9 cellular contexts compared by ENCODE assay signal in the genomic region with DNA sequence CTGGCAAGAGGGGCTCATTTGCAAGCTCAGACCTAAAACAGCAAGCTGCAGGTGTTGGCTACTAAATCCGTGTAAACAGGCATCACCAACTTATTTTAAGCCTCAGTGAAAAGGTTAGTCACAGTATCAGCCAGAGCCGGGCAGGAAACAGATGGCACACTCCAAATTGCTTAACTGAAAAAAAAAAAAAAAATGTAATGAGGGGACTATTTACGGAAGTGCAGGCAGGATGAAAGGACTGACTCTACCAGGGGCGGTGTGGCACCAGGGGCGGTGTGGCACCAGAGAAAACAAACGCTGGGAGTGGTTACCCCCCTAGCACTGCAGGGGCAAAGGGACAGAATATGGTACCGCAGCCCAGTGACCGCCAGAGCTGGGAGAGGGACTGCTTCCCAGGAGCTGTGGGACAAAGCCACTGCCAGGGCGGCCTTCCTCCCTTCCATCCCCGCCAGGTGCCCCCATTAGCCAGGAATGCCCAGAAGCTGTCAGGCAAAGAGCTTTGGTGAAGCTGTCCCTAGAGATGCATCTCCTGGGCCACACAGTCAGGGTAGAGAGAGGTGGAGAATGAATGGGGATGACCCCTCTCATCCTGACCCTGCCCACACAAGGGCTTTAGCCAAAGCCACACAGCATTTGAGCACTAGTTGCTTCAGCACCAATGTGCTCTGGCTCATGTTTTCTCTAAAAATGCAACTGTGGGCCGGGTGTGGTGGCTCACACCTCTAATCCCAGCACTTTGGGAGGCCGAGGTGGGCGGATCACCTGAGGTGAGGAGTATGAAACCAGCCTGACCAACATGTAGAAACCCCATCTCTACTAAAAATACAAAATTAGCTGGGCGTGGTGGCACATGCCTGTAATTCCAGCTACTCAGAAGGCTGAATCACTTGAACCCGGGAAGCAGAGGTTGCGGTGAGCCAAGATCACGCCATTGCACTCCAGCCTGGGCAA. TPM values are rescaled to one million over a fixed set of nuclear protein-coding genes. Genes with fewer than 3 reads are reported as not detected.
DNase-seq lines count a peak whose midpoint lies in the region; ATAC-seq, FAIRE-seq and TF ChIP-seq lines count a peak whose summit lies in the region.
"Had no signal": no experiment of that assay in that cellular context is flagged by ENCODE, and none has a peak within 500 bp of the region (broad histone marks: within the 10 kb centered on the region; RNA-seq: fewer than 3 reads in every experiment).

No MANE protein-coding gene starts in this region.

- no peak overlapping the region for H3K4me3 Mint-ChIP-seq in CD8-positive, alpha-beta T cell

- H3K27me3 Mint-ChIP-seq in CD8-positive, alpha-beta T cell (ENCODE audit: low read depth), result no peaks in the 10 kb centered on the region

- H3K27me3 ChIP-seq in CD8-positive, alpha-beta T cell (ENCODE audit: insufficient read depth, low read length), result no peaks in the 10 kb centered on the region
- H3K27me3 ChIP-seq in neutrophil, result no peaks in the 10 kb centered on the region
- H3K27me3 ChIP-seq: dorsolateral prefrontal cortex had no signal

- in situ Hi-C loops in ACHN (cut with HindIII; ENCODE audit: low pct_ligation_motif_present, low pct_unique_long_range_greater_than_20kb, low sequenced_read_pairs), result no loop called here

- H3K4me1 Mint-ChIP-seq in CD8-positive, alpha-beta T cell (ENCODE audit: low read depth), result peaks cover 20% of the 10 kb centered on the region

- H3K27ac ChIP-seq in CD8-positive, alpha-beta T cell (ENCODE audit: low read depth, low read length), result no peak overlapping the region
- H3K27ac ChIP-seq in neutrophil, result peak overlapping the region; percentile 46

- no peak for TF ChIP-seq CTCF in CD8-positive, alpha-beta T cell (IDR thresholded peaks at IDR 0.05)
- TF ChIP-seq CTCF in cardiac fibroblast (IDR thresholded peaks at IDR 0.05; ENCODE audit: low read depth, low read length) (no peak), neutrophil (IDR thresholded peaks at IDR 0.05) (no peak)

- H3K36me3 ChIP-seq in CD8-positive, alpha-beta T cell (ENCODE audit: insufficient read depth, low read length), result no peaks in the 10 kb centered on the region
- H3K36me3 ChIP-seq in neutrophil, result no peaks in the 10 kb centered on the region

- CTCF ChIA-PET in CD8-positive, alpha-beta T cell (lab: Charles Lee), result interaction anchor here (0.8 to 2.4 kb wide), 7 partner anchors 9 to 397 kb away, joined by 3 to 7 read pairs (median 3); partner anchors contain the start of genes GFOD1 and RNF182

- FAIRE-seq in GM19239 (lab: Jason Lieb, UNC), result no peak

- peaks cover 16% of the 10 kb centered on the region for H3K4me1 ChIP-seq in CD8-positive, alpha-beta T cell (ENCODE audit: insufficient read depth, low read length)
- H3K4me1 ChIP-seq in neutrophil (ENCODE audit: control insufficient read depth in 1 of 2, insufficient read depth in 1 of 2, low read depth in 1 of 2, low read length in 1 of 2), result peaks cover 12 to 19% of the 10 kb centered on the region in 2 experiments

- no peaks in the 10 kb centered on the region for H3K36me3 Mint-ChIP-seq in CD8-positive, alpha-beta T cell

- POLR2A ChIA-PET in CD8-positive, alpha-beta T cell (lab: Charles Lee), result interaction anchor here (0.6 to 1.7 kb wide), 4 partner anchors 14 to 212 kb away, joined by 3 to 5 read pairs (median 4); partner anchors contain the start of genes NOL7 and SIRT5

- ATAC-seq in CD8-positive, alpha-beta T cell, result peak; percentile 94
- peak; percentile 73 for ATAC-seq in HG03342 (IDR thresholded peaks at IDR 0.05; ENCODE audit: unreplicated experiment)

- intact Hi-C loops in CD8-positive, alpha-beta T cell (cut with DNase I, micrococcal nuclease), result loop anchor here in 1 of 2 experiments (1.0 to 2.0 kb wide), 4 partner anchors 11 to 73 kb away; partner anchors contain the start of genes GFOD1 and SIRT5

- DNase-seq in CD8-positive, alpha-beta T cell, result peak in 6 of 7 experiments; percentile 19 to 75 (median 46)
- DNase-seq in GM19239 (ENCODE audit: insufficient read length, low spot score) (peak; percentile 33), NCI-H774 (lab: John Stamatoyannopoulos, UW) (peak; percentile 56), cardiac fibroblast (ENCODE audit: low read depth in 2 of 2) (peak; percentile 13 to 40), midbrain (lab: John Stamatoyannopoulos, UW) (no peak), ACHN (no peak)

- peak overlapping the region; percentile 25 for H3K27ac Mint-ChIP-seq in CD8-positive, alpha-beta T cell

- H3K9me3 ChIP-seq in CD8-positive, alpha-beta T cell (ENCODE audit: low read length), result no peaks in the 10 kb centered on the region
- no peaks in the 10 kb centered on the region for H3K9me3 ChIP-seq in neutrophil

- H3K9me3 Mint-ChIP-seq in CD8-positive, alpha-beta T cell, result no peaks in the 10 kb centered on the region

- no peak overlapping the region for H3K4me3 ChIP-seq in CD8-positive, alpha-beta T cell (ENCODE audit: low read depth, low read length)
- no peak overlapping the region for H3K4me3 ChIP-seq in cardiac fibroblast (replicated peaks in 1 of 2; ENCODE audit: low read depth in 2 of 2, low read length in 2 of 2)
- H3K4me3 ChIP-seq in neutrophil (ENCODE audit: low read depth in 1 of 2, low read length in 1 of 2), result no peak overlapping the region
- H3K4me3 ChIP-seq: dorsolateral prefrontal cortex had no signal

RNA-seq across cellular contexts. Expression of gene GFOD1, which starts 39.6 kb away (rescaled TPM):
- 1 to 10 TPM; 5.6 to 7.6 TPM for total RNA-seq in CD8-positive, alpha-beta T cell

RNA-seq across cellular contexts. Expression of gene SIRT5, which starts 47.4 kb away (rescaled TPM):
- 10 to 100 TPM; 10.6 to 12.7 TPM for total RNA-seq in CD8-positive, alpha-beta T cell

Comparison
In these comparisons a context has a peak if more than half of its experiments do, and no peak if none do; other contexts are left out.
1. DNase-seq: peak in CD8-positive, alpha-beta T cell (6 of 7), GM19239 (single experiment), NCI-H774 (single experiment) and cardiac fibroblast (2 of 2); none in midbrain (single experiment) and ACHN (single experiment).